1 cellular context compared by ENCODE assay signal in genomic region chr16:69405326-69405725, GRCh38.
TF ChIP-seq lines count a peak whose summit lies in the region.

No MANE protein-coding gene starts in this region.

TF ChIP-seq in GM23338, 12 proteins besides CTCF, POLR2A, EP300 and RAD21 (continued from another document):
- TF ChIP-seq NANOG (IDR thresholded peaks at IDR 0.05; ENCODE audit: borderline replicate concordance), result no peak
- no peak for TF ChIP-seq STAT1 (IDR thresholded peaks at IDR 0.05; ENCODE audit: unreplicated experiment)
- no peak for TF ChIP-seq ZNF114 (CRISPR knock-in tag; IDR thresholded peaks at IDR 0.05)
- TF ChIP-seq JUNB (IDR thresholded peaks at IDR 0.05; ENCODE audit: unreplicated experiment), result no peak
- no peak for TF ChIP-seq POLR2AphosphoS5 (IDR thresholded peaks at IDR 0.05; ENCODE audit: low read depth)
- TF ChIP-seq, protein P1, sequence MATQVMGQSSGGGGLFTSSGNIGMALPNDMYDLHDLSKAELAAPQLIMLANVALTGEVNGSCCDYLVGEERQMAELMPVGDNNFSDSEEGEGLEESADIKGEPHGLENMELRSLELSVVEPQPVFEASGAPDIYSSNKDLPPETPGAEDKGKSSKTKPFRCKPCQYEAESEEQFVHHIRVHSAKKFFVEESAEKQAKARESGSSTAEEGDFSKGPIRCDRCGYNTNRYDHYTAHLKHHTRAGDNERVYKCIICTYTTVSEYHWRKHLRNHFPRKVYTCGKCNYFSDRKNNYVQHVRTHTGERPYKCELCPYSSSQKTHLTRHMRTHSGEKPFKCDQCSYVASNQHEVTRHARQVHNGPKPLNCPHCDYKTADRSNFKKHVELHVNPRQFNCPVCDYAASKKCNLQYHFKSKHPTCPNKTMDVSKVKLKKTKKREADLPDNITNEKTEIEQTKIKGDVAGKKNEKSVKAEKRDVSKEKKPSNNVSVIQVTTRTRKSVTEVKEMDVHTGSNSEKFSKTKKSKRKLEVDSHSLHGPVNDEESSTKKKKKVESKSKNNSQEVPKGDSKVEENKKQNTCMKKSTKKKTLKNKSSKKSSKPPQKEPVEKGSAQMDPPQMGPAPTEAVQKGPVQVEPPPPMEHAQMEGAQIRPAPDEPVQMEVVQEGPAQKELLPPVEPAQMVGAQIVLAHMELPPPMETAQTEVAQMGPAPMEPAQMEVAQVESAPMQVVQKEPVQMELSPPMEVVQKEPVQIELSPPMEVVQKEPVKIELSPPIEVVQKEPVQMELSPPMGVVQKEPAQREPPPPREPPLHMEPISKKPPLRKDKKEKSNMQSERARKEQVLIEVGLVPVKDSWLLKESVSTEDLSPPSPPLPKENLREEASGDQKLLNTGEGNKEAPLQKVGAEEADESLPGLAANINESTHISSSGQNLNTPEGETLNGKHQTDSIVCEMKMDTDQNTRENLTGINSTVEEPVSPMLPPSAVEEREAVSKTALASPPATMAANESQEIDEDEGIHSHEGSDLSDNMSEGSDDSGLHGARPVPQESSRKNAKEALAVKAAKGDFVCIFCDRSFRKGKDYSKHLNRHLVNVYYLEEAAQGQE (IDR thresholded peaks at IDR 0.05; ENCODE audit: unreplicated experiment), result no peak
- TF ChIP-seq, protein P2, sequence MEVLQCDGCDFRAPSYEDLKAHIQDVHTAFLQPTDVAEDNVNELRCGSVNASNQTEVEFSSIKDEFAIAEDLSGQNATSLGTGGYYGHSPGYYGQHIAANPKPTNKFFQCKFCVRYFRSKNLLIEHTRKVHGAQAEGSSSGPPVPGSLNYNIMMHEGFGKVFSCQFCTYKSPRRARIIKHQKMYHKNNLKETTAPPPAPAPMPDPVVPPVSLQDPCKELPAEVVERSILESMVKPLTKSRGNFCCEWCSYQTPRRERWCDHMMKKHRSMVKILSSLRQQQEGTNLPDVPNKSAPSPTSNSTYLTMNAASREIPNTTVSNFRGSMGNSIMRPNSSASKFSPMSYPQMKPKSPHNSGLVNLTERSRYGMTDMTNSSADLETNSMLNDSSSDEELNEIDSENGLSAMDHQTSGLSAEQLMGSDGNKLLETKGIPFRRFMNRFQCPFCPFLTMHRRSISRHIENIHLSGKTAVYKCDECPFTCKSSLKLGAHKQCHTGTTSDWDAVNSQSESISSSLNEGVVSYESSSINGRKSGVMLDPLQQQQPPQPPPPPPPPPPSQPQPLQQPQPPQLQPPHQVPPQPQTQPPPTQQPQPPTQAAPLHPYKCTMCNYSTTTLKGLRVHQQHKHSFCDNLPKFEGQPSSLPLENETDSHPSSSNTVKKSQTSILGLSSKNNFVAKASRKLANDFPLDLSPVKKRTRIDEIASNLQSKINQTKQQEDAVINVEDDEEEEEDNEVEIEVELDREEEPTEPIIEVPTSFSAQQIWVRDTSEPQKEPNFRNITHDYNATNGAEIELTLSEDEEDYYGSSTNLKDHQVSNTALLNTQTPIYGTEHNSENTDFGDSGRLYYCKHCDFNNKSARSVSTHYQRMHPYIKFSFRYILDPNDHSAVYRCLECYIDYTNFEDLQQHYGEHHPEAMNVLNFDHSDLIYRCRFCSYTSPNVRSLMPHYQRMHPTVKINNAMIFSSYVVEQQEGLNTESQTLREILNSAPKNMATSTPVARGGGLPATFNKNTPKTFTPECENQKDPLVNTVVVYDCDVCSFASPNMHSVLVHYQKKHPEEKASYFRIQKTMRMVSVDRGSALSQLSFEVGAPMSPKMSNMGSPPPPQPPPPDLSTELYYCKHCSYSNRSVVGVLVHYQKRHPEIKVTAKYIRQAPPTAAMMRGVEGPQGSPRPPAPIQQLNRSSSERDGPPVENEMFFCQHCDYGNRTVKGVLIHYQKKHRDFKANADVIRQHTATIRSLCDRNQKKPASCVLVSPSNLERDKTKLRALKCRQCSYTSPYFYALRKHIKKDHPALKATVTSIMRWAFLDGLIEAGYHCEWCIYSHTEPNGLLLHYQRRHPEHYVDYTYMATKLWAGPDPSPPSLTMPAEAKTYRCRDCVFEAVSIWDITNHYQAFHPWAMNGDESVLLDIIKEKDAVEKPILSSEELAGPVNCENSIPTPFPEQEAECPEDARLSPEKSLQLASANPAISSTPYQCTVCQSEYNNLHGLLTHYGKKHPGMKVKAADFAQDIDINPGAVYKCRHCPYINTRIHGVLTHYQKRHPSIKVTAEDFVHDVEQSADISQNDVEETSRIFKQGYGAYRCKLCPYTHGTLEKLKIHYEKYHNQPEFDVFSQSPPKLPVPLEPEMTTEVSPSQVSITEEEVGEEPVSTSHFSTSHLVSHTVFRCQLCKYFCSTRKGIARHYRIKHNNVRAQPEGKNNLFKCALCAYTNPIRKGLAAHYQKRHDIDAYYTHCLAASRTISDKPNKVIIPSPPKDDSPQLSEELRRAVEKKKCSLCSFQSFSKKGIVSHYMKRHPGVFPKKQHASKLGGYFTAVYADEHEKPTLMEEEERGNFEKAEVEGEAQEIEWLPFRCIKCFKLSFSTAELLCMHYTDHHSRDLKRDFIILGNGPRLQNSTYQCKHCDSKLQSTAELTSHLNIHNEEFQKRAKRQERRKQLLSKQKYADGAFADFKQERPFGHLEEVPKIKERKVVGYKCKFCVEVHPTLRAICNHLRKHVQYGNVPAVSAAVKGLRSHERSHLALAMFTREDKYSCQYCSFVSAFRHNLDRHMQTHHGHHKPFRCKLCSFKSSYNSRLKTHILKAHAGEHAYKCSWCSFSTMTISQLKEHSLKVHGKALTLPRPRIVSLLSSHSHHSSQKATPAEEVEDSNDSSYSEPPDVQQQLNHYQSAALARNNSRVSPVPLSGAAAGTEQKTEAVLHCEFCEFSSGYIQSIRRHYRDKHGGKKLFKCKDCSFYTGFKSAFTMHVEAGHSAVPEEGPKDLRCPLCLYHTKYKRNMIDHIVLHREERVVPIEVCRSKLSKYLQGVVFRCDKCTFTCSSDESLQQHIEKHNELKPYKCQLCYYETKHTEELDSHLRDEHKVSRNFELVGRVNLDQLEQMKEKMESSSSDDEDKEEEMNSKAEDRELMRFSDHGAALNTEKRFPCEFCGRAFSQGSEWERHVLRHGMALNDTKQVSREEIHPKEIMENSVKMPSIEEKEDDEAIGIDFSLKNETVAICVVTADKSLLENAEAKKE (CRISPR knock-in tag; IDR thresholded peaks at IDR 0.05), result no peak
